Comparison of ENCODE assay signal across 22 cellular contexts in genomic region chr9:136021171-136021890, GRCh38.
DNase-seq lines count a peak whose midpoint lies in the region; ATAC-seq, FAIRE-seq and TF ChIP-seq lines count a peak whose summit lies in the region.
"Had no signal": no experiment of that assay in that cellular context is flagged by ENCODE, and none has a peak within 500 bp of the region (broad histone marks: within the 10 kb centered on the region; RNA-seq: fewer than 3 reads in every experiment).

No MANE protein-coding gene starts in this region.

- H3K36me3 ChIP-seq in K562 (ENCODE audit: control insufficient read depth, insufficient read depth, low read length) = peaks cover 19% of the 10 kb centered on the region; the same call in 2 of the 3 replicates
- no peaks in the 10 kb centered on the region for H3K36me3 ChIP-seq in iPS-20b (ENCODE audit: insufficient read depth, low read depth, low read length)
- H3K36me3 ChIP-seq: upper lobe of right lung had no signal

- peaks cover 33% of the 10 kb centered on the region for H3K79me2 ChIP-seq in K562 (ENCODE audit: control insufficient read depth, insufficient read depth, low read length)

- no peak overlapping the region for H3K9ac ChIP-seq in K562 (ENCODE audit: insufficient read depth in 1 of 2, low read depth in 2 of 2, low read length in 2 of 2)
- no peak overlapping the region for H3K9ac ChIP-seq in iPS-20b (ENCODE audit: low read depth, low read length)
- H3K9ac ChIP-seq: BLaER1 treated with 17β-estradiol and CSF1 and Interleukin-3, amounts not matched to agents 10 nM and 100 nM; GM23248; parathyroid adenoma had no signal

- ATAC-seq in K562 (no peak), HG03571 (IDR thresholded peaks at IDR 0.05; ENCODE audit: unreplicated experiment) (no peak)
- ATAC-seq in activated CD4-positive, alpha-beta T cell treated with anti-CD3 and anti-CD28 coated beads for 36 hours = no peak
- ATAC-seq: upper lobe of right lung had no signal

- TF ChIP-seq POLR2A in K562 (conservative IDR thresholded peaks at IDR 0.05) = no peak

- H4K20me1 ChIP-seq in K562 (replicated peaks; ENCODE audit: control insufficient read depth, insufficient read depth, low read length) = 0 out of 2 replicates have a peak, but pooled peaks cover 4% of the 10 kb centered on the region

- DNase-seq in 8988T = peak; percentile 1
- no peak for DNase-seq in GM12864 (ENCODE audit: low read depth)
- DNase-seq in K562 (ENCODE audit: extremely low read depth in 1 of 4, low spot score in 3 of 4) = no peak
- DNase-seq in stimulated activated CD4-positive, alpha-beta T cell treated with anti-CD3 and anti-CD28 coated beads, Interleukin-4, amount 100 ng/mL, for 4 hours = no peak
- no peak for DNase-seq in activated CD4-positive, alpha-beta T cell treated with anti-CD3 and anti-CD28 coated beads for 36 hours
- DNase-seq in kidney glomerular epithelial cell (lab: John Stamatoyannopoulos, UW) = no peak
- DNase-seq: Caco-2; DMS79; GM23248; IMR-90; NCI-H1694; NCI-H510A treated with DMSO at 0.1 percent for 48 hours; stimulated activated CD4-positive, alpha-beta T cell treated with anti-CD3 and anti-CD28 coated beads, Interleukin-2, amount 100 ng/mL, for 24 hours; T-helper 2 cell; upper lobe of right lung had no signal

- no peak overlapping the region for H3K27ac Mint-ChIP-seq in activated CD4-positive, alpha-beta T cell treated with anti-CD3 and anti-CD28 coated beads for 36 hours

- intact Hi-C loops in K562 (cut with micrococcal nuclease) = no loop called here
- intact Hi-C loops in activated CD4-positive, alpha-beta T cell treated with anti-CD3 and anti-CD28 coated beads for 36 hours (cut with DNase I, micrococcal nuclease) = no loop called here

- no peak overlapping the region for H3K27ac ChIP-seq in K562 (ENCODE audit: extremely low read depth, low read depth, low read length)
- no peak overlapping the region for H3K27ac ChIP-seq in iPS-20b (ENCODE audit: low read length)
- H3K27ac ChIP-seq: BLaER1 treated with 17β-estradiol and CSF1 and Interleukin-3, amounts not matched to agents 10 nM and 100 nM; GM23248; parathyroid adenoma; upper lobe of right lung had no signal

- no peaks in the 10 kb centered on the region for H3K9me3 ChIP-seq in K562 (replicated peaks; ENCODE audit: control insufficient read depth, insufficient read depth, low read depth, low read length)
- no peaks in the 10 kb centered on the region for H3K9me3 ChIP-seq in iPS-20b (ENCODE audit: insufficient read depth, low read depth, low read length)
- H3K9me3 ChIP-seq: Caco-2, upper lobe of right lung had no signal

- no peak for FAIRE-seq in K562 (lab: Jason Lieb, UNC)
- FAIRE-seq: GM18507 had no signal

- H3K9me3 Mint-ChIP-seq in activated CD4-positive, alpha-beta T cell treated with anti-CD3 and anti-CD28 coated beads for 36 hours (ENCODE audit: low read depth) = no peaks in the 10 kb centered on the region
- H3K9me3 Mint-ChIP-seq: central memory CD8-positive, alpha-beta T cell had no signal

- WGBS in K562 (ENCODE audit: insufficient coverage, low coverage, missing lambda C conversion rate) = 83% methylated on average over 25 of the region's 25 CpGs

- no peak overlapping the region for H2AFZ ChIP-seq in K562 (ENCODE audit: low read depth, low read length)
- H2AFZ ChIP-seq: GM23248, parathyroid adenoma had no signal

- H3K4me3 Mint-ChIP-seq in activated CD4-positive, alpha-beta T cell treated with anti-CD3 and anti-CD28 coated beads for 36 hours = no peak overlapping the region
- H3K4me3 Mint-ChIP-seq: central memory CD8-positive, alpha-beta T cell had no signal

- H3K36me3 Mint-ChIP-seq in activated CD4-positive, alpha-beta T cell treated with anti-CD3 and anti-CD28 coated beads for 36 hours (ENCODE audit: low read depth) = no peaks in the 10 kb centered on the region

- CTCF ChIA-PET in K562 (lab: Yijun Ruan, JAX; ENCODE audit: low intra/inter-chr PET ratio) = no interaction called here
- CTCF ChIA-PET in activated CD4-positive, alpha-beta T cell treated with anti-CD3 and anti-CD28 coated beads for 36 hours (lab: Charles Lee) = no interaction called here

- no peak overlapping the region for H3K4me3 ChIP-seq in GM12864 (ENCODE audit: low read depth, low read length)
- H3K4me3 ChIP-seq in K562 = no peak overlapping the region
- peak overlapping the region; percentile 1; the same call in 1 of the 2 replicates for H3K4me3 ChIP-seq in iPS-20b (ENCODE audit: low read length)
- H3K4me3 ChIP-seq: BLaER1 treated with 17β-estradiol and CSF1 and Interleukin-3, amounts not matched to agents 10 nM and 100 nM; dorsolateral prefrontal cortex; GM23248; upper lobe of right lung had no signal

- H3K9me1 ChIP-seq in K562 (ENCODE audit: control insufficient read depth, insufficient read depth, low read length) = peaks cover 3% of the 10 kb centered on the region

- TF ChIP-seq CTCF in GM12864 (IDR thresholded peaks at IDR 0.05; ENCODE audit: low read depth, low read length, missing control alignments) (peak; percentile 10), K562 (IDR thresholded peaks at IDR 0.05 in 2 of 3, conservative IDR thresholded peaks at IDR 0.05 in 1 of 3; ENCODE audit: insufficient read depth in 2 of 3, low read depth in 1 of 3, low read length in 3 of 3) (no peak)

- TF ChIP-seq RAD21 in K562 (CRISPR knock-in tag; conservative IDR thresholded peaks at IDR 0.05 in 1 of 2, IDR thresholded peaks at IDR 0.05 in 1 of 2) = no peak

- H3K27me3 Mint-ChIP-seq in activated CD4-positive, alpha-beta T cell treated with anti-CD3 and anti-CD28 coated beads for 36 hours = no peaks in the 10 kb centered on the region
- H3K27me3 Mint-ChIP-seq: central memory CD8-positive, alpha-beta T cell had no signal

- POLR2A ChIA-PET in K562 (lab: Yijun Ruan, JAX) = interaction anchor here (0.6 kb wide), 1 partner anchor 606 kb away, joined by 3 read pairs; no protein-coding TSS in a partner anchor
- POLR2A ChIA-PET in activated CD4-positive, alpha-beta T cell treated with anti-CD3 and anti-CD28 coated beads for 36 hours (lab: Charles Lee) = no interaction called here

- H3K4me1 ChIP-seq in K562 (replicated peaks in 1 of 2; ENCODE audit: control insufficient read depth in 2 of 2, insufficient read depth in 2 of 2, low read length in 2 of 2) (peaks cover 0 to 46% of the 10 kb centered on the region in 2 experiments; a peak in 2 of 5 replicates), iPS-20b (ENCODE audit: insufficient read depth, low read length) (peaks cover 10% of the 10 kb centered on the region; the same call in 1 of the 2 replicates)
- H3K4me1 ChIP-seq: Caco-2, parathyroid adenoma had no signal

- H3K4me2 ChIP-seq in K562 (ENCODE audit: insufficient read depth, low read length) = no peak overlapping the region

- no TSS peak for BruUV-seq in K562 (replicated peaks; lab: Mats Ljungman, UMichigan)

- in situ Hi-C loops in K562 (cut with MboI) = loop anchor here (5.0 kb wide), 1 partner anchor 41 kb away; no protein-coding TSS in a partner anchor

- no peak for TF ChIP-seq EP300 in K562 (IDR thresholded peaks at IDR 0.05; ENCODE audit: low read length)

- H3K27me3 ChIP-seq in K562 (ENCODE audit: control insufficient read depth in 2 of 2, insufficient read depth in 2 of 2, low read length in 2 of 2) (no peaks in the 10 kb centered on the region), iPS-20b (ENCODE audit: insufficient read depth, low read length) (peaks cover 4% of the 10 kb centered on the region; the same call in 1 of the 2 replicates)
- H3K27me3 ChIP-seq: BLaER1 treated with 17β-estradiol and CSF1 and Interleukin-3, amounts not matched to agents 10 nM and 100 nM; dorsolateral prefrontal cortex; upper lobe of right lung had no signal

- no peaks in the 10 kb centered on the region for H3K4me1 Mint-ChIP-seq in activated CD4-positive, alpha-beta T cell treated with anti-CD3 and anti-CD28 coated beads for 36 hours

TF ChIP-seq in K562, 482 proteins besides CTCF, POLR2A, EP300 and RAD21:
- TF ChIP-seq ZNF184 (CRISPR knock-in tag; IDR thresholded peaks at IDR 0.05) = peak; percentile 74; the same call in 1 of the 2 replicates
- TF ChIP-seq CBFA2T3 (IDR thresholded peaks at IDR 0.05) = no peak
